Comparison of ENCODE assay signal across 17 cellular contexts in the genomic region with DNA sequence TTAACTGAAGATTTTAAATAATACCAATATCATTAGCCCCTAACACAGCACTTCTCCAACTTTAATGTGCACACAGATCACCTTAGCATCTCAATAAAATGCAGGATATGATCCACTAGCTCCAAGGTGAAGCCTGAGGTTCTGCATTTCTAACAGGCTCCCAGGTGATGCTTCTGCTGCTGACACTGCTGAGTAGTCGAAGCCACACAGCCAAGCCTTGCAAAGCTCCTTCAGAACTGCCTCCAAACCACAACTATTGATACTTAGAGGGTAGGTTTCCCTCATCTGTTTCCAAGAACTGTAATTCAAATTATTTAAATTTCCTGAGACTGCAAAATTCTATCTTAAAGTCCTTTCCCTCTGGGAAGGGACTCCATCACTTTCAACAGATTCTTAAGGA. TPM values are rescaled to one million over a fixed set of nuclear protein-coding genes. Genes with fewer than 3 reads are reported as not detected.
DNase-seq lines count a peak whose midpoint lies in the region; ATAC-seq and TF ChIP-seq lines count a peak whose summit lies in the region.
"Had no signal": no experiment of that assay in that cellular context is flagged by ENCODE, and none has a peak within 500 bp of the region (broad histone marks: within the 10 kb centered on the region; RNA-seq: fewer than 3 reads in every experiment).

No MANE protein-coding gene starts in this region.

- H3K4me1 Mint-ChIP-seq in activated T-cell treated with anti-CD3 and anti-CD28 coated beads, Interleukin-2, amount 50 U/mL, for 72 hours (ENCODE audit: low read depth) = peaks cover 76% of the 10 kb centered on the region
- H3K4me1 Mint-ChIP-seq in T-helper 17 cell = peaks cover 58% of the 10 kb centered on the region
- peaks cover 42% of the 10 kb centered on the region for H3K4me1 Mint-ChIP-seq in memory B cell

- no peak for DNase-seq in activated T-cell treated with anti-CD3 and anti-CD28 coated beads, Interleukin-2, amount 50 U/mL, for 72 hours
- no peak for DNase-seq in activated T-cell treated with anti-CD3 and anti-CD28 coated beads, Interleukin-2, amount 50 U/mL, for 48 hours
- peak; percentile 15 for DNase-seq in Jurkat, Clone E6-1 (ENCODE audit: low read depth, low spot score)
- no peak for DNase-seq in T-helper 17 cell
- no peak for DNase-seq in memory B cell (ENCODE audit: low spot score in 2 of 2)
- DNase-seq in sigmoid colon = no peak
- DNase-seq: DMS 273 treated with DMSO at 0.1 percent for 48 hours, GF-D8, GOT3, KBM-7, NCI-H1048, NCI-H1436 treated with DMSO at 0.1 percent for 48 hours, NCI-H2029 treated with DMSO at 0.1 percent for 48 hours, NCI-H2171 treated with DMSO at 0.1 percent for 48 hours, NCI-H82 had no signal

- peaks cover 0 to 10% (median 0%) of the 10 kb centered on the region in 4 donors for H3K36me3 ChIP-seq in sigmoid colon

- peak overlapping the region; percentile 7 for H3K27ac Mint-ChIP-seq in activated T-cell treated with anti-CD3 and anti-CD28 coated beads, Interleukin-2, amount 50 U/mL, for 72 hours
- H3K27ac Mint-ChIP-seq in T-helper 17 cell = peak overlapping the region; percentile 84
- peak overlapping the region; percentile 58 for H3K27ac Mint-ChIP-seq in memory B cell

- TF ChIP-seq CTCF in sigmoid colon (IDR thresholded peaks at IDR 0.05) = no peak

- H3K4me1 ChIP-seq in sigmoid colon = peaks cover 0 to 46% (median 26%) of the 10 kb centered on the region in 4 donors

- peaks cover 4 to 8% of the 10 kb centered on the region in 2 donors for H3K36me3 Mint-ChIP-seq in activated T-cell treated with anti-CD3 and anti-CD28 coated beads, Interleukin-2, amount 50 U/mL, for 72 hours (ENCODE audit: insufficient read depth in 2 of 2)
- H3K36me3 Mint-ChIP-seq in T-helper 17 cell (ENCODE audit: low read depth) (peaks cover 5% of the 10 kb centered on the region), memory B cell (peaks cover 11% of the 10 kb centered on the region)

- 73 to 87% methylated on average over 1 of the region's 1 CpG for WGBS in sigmoid colon, 2 donors

- H3K27me3 ChIP-seq in sigmoid colon = no peaks in the 10 kb centered on the region

- H3K27me3 Mint-ChIP-seq in activated T-cell treated with anti-CD3 and anti-CD28 coated beads, Interleukin-2, amount 50 U/mL, for 72 hours (ENCODE audit: low read depth) = no peaks in the 10 kb centered on the region
- no peaks in the 10 kb centered on the region for H3K27me3 Mint-ChIP-seq in T-helper 17 cell
- H3K27me3 Mint-ChIP-seq in memory B cell = no peaks in the 10 kb centered on the region

- H3K9me3 Mint-ChIP-seq in activated T-cell treated with anti-CD3 and anti-CD28 coated beads, Interleukin-2, amount 50 U/mL, for 72 hours = no peaks in the 10 kb centered on the region
- no peaks in the 10 kb centered on the region for H3K9me3 Mint-ChIP-seq in memory B cell

- intact Hi-C loops in sigmoid colon (cut with DNase I) = no loop called here

- no peak for TF ChIP-seq EP300 in sigmoid colon (IDR thresholded peaks at IDR 0.05)

- H3K9me3 ChIP-seq in T-helper 17 cell (ENCODE audit: control insufficient read depth, low read length, poor library complexity, severe bottlenecking) (no peaks in the 10 kb centered on the region), sigmoid colon (no peaks in the 10 kb centered on the region)

- ATAC-seq in activated T-cell treated with anti-CD3 and anti-CD28 coated beads, Interleukin-2, amount 50 U/mL, for 72 hours (replicated peaks in 1 of 2) = no peak
- ATAC-seq in T-helper 17 cell = no peak
- ATAC-seq in memory B cell (ENCODE audit: low read depth) = no peak
- no peak for ATAC-seq in GM18907 (IDR thresholded peaks at IDR 0.05; ENCODE audit: unreplicated experiment)

- H3K4me3 Mint-ChIP-seq in activated T-cell treated with anti-CD3 and anti-CD28 coated beads, Interleukin-2, amount 50 U/mL, for 72 hours = peak overlapping the region; percentile 33 to 68
- H3K4me3 Mint-ChIP-seq in T-helper 17 cell = no peak overlapping the region
- no peak overlapping the region for H3K4me3 Mint-ChIP-seq in memory B cell

- H3K27ac ChIP-seq in sigmoid colon = no peak overlapping the region
- H3K27ac ChIP-seq: C4-2B had no signal

- H3K4me3 ChIP-seq in Jurkat, Clone E6-1 (ENCODE audit: low read length) = no peak overlapping the region
- no peak overlapping the region for H3K4me3 ChIP-seq in sigmoid colon

- no peak for TF ChIP-seq POLR2A in sigmoid colon (IDR thresholded peaks at IDR 0.05)

RNA-seq across cellular contexts. Expression of a gene that starts 3.9 kb away (rescaled TPM):
- total RNA-seq in activated T-cell treated with anti-CD3 and anti-CD28 coated beads, Interleukin-2, amount 50 U/mL, for 72 hours = 10 to 100 TPM; 32.8 to 37.8 TPM
- polyA plus RNA-seq in Jurkat, Clone E6-1 (2012; ENCODE audit: insufficient read depth, insufficient read length) = 38.5 TPM
- total RNA-seq in T-helper 17 cell (10 to 100 TPM; 21.1 to 22.7 TPM), sigmoid colon (10 to 100 TPM; 16.8 to 23.5 (median 21.0) TPM)
- polyA plus RNA-seq in sigmoid colon = 10 to 100 TPM in 2 of 3 donors, 1 to 10 TPM in 1; 9.0 to 16.6 (median 15.3) TPM

Comparison
In these comparisons a context has a peak if more than half of its experiments do, and no peak if none do; other contexts are left out.
1. H3K27ac Mint-ChIP-seq: peak in every context shown above with its lines; median percentile 84 in T-helper 17 cell; 58 in memory B cell; 7 in activated T-cell treated with anti-CD3 and anti-CD28 coated beads, Interleukin-2, amount 50 U/mL, for 72 hours.
2. H3K4me3 Mint-ChIP-seq: peak in activated T-cell treated with anti-CD3 and anti-CD28 coated beads, Interleukin-2, amount 50 U/mL, for 72 hours (2 of 2); none in T-helper 17 cell (single experiment) and memory B cell (single experiment).